Comparison of ENCODE assay signal across 17 cellular contexts in genomic region chr7:140375808-140376730, GRCh38. TPM values are rescaled to one million over a fixed set of nuclear protein-coding genes. Genes with fewer than 3 reads are reported as not detected.
DNase-seq lines count a peak whose midpoint lies in the region; ATAC-seq, FAIRE-seq and TF ChIP-seq lines count a peak whose summit lies in the region.
"Had no signal": no experiment of that assay in that cellular context is flagged by ENCODE, and none has a peak within 500 bp of the region (broad histone marks: within the 10 kb centered on the region; RNA-seq: fewer than 3 reads in every experiment).

No MANE protein-coding gene starts in this region.

- no peaks in the 10 kb centered on the region for H3K79me2 ChIP-seq in K562 (ENCODE audit: control insufficient read depth, insufficient read depth, low read length)

- no peak overlapping the region for H3K27ac ChIP-seq in K562 (ENCODE audit: extremely low read depth, low read depth, low read length)
- H3K27ac ChIP-seq: HL-60, pancreas had no signal

- H3K4me2 ChIP-seq in K562 (ENCODE audit: insufficient read depth, low read length): no peak overlapping the region

- peaks cover 45% of the 10 kb centered on the region for H3K36me3 Mint-ChIP-seq in activated CD4-positive, alpha-beta T cell treated with anti-CD3 and anti-CD28 coated beads for 36 hours (ENCODE audit: low read depth)
- no peaks in the 10 kb centered on the region for H3K36me3 Mint-ChIP-seq in T-helper 17 cell (ENCODE audit: low read depth)

- H3K9ac ChIP-seq in K562 (ENCODE audit: insufficient read depth in 1 of 2, low read depth in 2 of 2, low read length in 2 of 2): no peak overlapping the region

- intact Hi-C loops in activated CD4-positive, alpha-beta T cell treated with anti-CD3 and anti-CD28 coated beads for 36 hours (cut with DNase I, micrococcal nuclease): loop anchor here (1.0 to 5.0 kb wide), 11 partner anchors 12 to 1015 kb away; partner anchors contain the start of genes MKRN1 (in 1 of the 2) and SLC37A3 (in 1 of the 2)
- intact Hi-C loops in K562 (cut with micrococcal nuclease): no loop called here

- CTCF ChIA-PET in activated CD4-positive, alpha-beta T cell treated with anti-CD3 and anti-CD28 coated beads for 36 hours (lab: Charles Lee): interaction anchor here (0.6 to 4.4 kb wide), 13 partner anchors 9 to 638 kb away, joined by 3 to 17 read pairs (median 4); partner anchors contain the start of gene MRPS33
- CTCF ChIA-PET in K562 (lab: Yijun Ruan, JAX; ENCODE audit: low intra/inter-chr PET ratio): no interaction called here

- no peaks in the 10 kb centered on the region for H3K9me1 ChIP-seq in K562 (ENCODE audit: control insufficient read depth, insufficient read depth, low read length)

- ATAC-seq in activated CD4-positive, alpha-beta T cell treated with anti-CD3 and anti-CD28 coated beads for 36 hours: peak; percentile 90
- ATAC-seq in T-helper 17 cell (peak; percentile 86), K562 (peak; percentile 39), HG02981 (IDR thresholded peaks at IDR 0.05; ENCODE audit: unreplicated experiment) (no peak)
- ATAC-seq: pancreas had no signal

- no peaks in the 10 kb centered on the region for H3K27me3 Mint-ChIP-seq in activated CD4-positive, alpha-beta T cell treated with anti-CD3 and anti-CD28 coated beads for 36 hours
- H3K27me3 Mint-ChIP-seq in T-helper 17 cell: no peaks in the 10 kb centered on the region

- FAIRE-seq in K562 (lab: Jason Lieb, UNC) (no peak), HTR-8/SVneo (lab: Jason Lieb, UNC) (no peak)
- FAIRE-seq: pancreas had no signal

- H3K4me1 ChIP-seq in K562 (replicated peaks in 1 of 2; ENCODE audit: control insufficient read depth in 2 of 2, insufficient read depth in 2 of 2, low read length in 2 of 2): no peaks in the 10 kb centered on the region
- H3K4me1 ChIP-seq: pancreas had no signal

- no peaks in the 10 kb centered on the region for H3K9me3 Mint-ChIP-seq in activated CD4-positive, alpha-beta T cell treated with anti-CD3 and anti-CD28 coated beads for 36 hours (ENCODE audit: low read depth)
- H3K9me3 Mint-ChIP-seq: endodermal cell had no signal

- in situ Hi-C loops in K562 (cut with MboI): no loop called here

- peaks cover 44% of the 10 kb centered on the region for H3K36me3 ChIP-seq in K562 (ENCODE audit: control insufficient read depth, insufficient read depth, low read length)

- no peak for TF ChIP-seq RAD21 in K562 (CRISPR knock-in tag; conservative IDR thresholded peaks at IDR 0.05 in 1 of 2, IDR thresholded peaks at IDR 0.05 in 1 of 2)

- no peak for TF ChIP-seq EP300 in K562 (IDR thresholded peaks at IDR 0.05; ENCODE audit: low read length)

- H2AFZ ChIP-seq in K562 (ENCODE audit: low read depth, low read length): no peak overlapping the region

- no peak for TF ChIP-seq CTCF in K562 (IDR thresholded peaks at IDR 0.05 in 2 of 3, conservative IDR thresholded peaks at IDR 0.05 in 1 of 3; ENCODE audit: insufficient read depth in 2 of 3, low read depth in 1 of 3, low read length in 3 of 3)

- peak overlapping the region; percentile 95 for H3K27ac Mint-ChIP-seq in activated CD4-positive, alpha-beta T cell treated with anti-CD3 and anti-CD28 coated beads for 36 hours
- peak overlapping the region; percentile 93 for H3K27ac Mint-ChIP-seq in T-helper 17 cell
- H3K27ac Mint-ChIP-seq: endodermal cell had no signal

- BruUV-seq in K562 (replicated peaks; lab: Mats Ljungman, UMichigan): TSS peak; percentile 21

- WGBS in K562 (ENCODE audit: insufficient coverage, low coverage, missing lambda C conversion rate): 82% methylated on average over 9 of the region's 9 CpGs

- POLR2A ChIA-PET in activated CD4-positive, alpha-beta T cell treated with anti-CD3 and anti-CD28 coated beads for 36 hours (lab: Charles Lee): interaction anchor here (0.6 to 3.2 kb wide), 16 partner anchors 9 to 644 kb away, joined by 3 to 42 read pairs (median 5); partner anchors contain the start of genes RAB19 and SLC37A3
- POLR2A ChIA-PET in K562 (lab: Yijun Ruan, JAX): interaction anchor here (0.5 to 4.0 kb wide), 6 partner anchors 9 to 52 kb away, joined by 3 to 15 read pairs (median 4); no protein-coding TSS in a partner anchor

- no peak overlapping the region for H3K4me3 ChIP-seq in K562
- H3K4me3 ChIP-seq: pancreas had no signal

- no peaks in the 10 kb centered on the region for H3K27me3 ChIP-seq in K562 (ENCODE audit: control insufficient read depth in 2 of 2, insufficient read depth in 2 of 2, low read length in 2 of 2)
- H3K27me3 ChIP-seq: pancreas had no signal

- H3K9me3 ChIP-seq in T-helper 17 cell (ENCODE audit: control insufficient read depth, low read length, poor library complexity, severe bottlenecking): no peaks in the 10 kb centered on the region
- H3K9me3 ChIP-seq in K562 (replicated peaks; ENCODE audit: control insufficient read depth, insufficient read depth, low read depth, low read length): no peaks in the 10 kb centered on the region
- H3K9me3 ChIP-seq: pancreas had no signal

- peak; percentile 45 for DNase-seq in activated CD4-positive, alpha-beta T cell treated with anti-CD3 and anti-CD28 coated beads for 36 hours
- DNase-seq in activated CD4-positive, alpha-beta T cell treated with anti-CD3 and anti-CD28 coated beads, Interleukin-2, amount 50 U/mL, for 48 hours: no peak
- no peak for DNase-seq in T-helper 17 cell
- no peak for DNase-seq in K562 (ENCODE audit: extremely low read depth in 1 of 4, low spot score in 3 of 4)
- peak in 4 of 6 experiments; percentile 9 to 64 (median 60) for DNase-seq in stimulated activated naive CD4-positive, alpha-beta T cell (lab: John Stamatoyannopoulos, UW)
- no peak for DNase-seq in HTR-8/SVneo (ENCODE audit: insufficient read length, low spot score)
- no peak for DNase-seq in superior temporal gyrus (ENCODE audit: extremely low spot score)
- DNase-seq: 8988T, amygdala, DMS79, endodermal cell, MM.1S, NCI-H446, pancreas had no signal

- peak overlapping the region; percentile 57 for H3K4me3 Mint-ChIP-seq in activated CD4-positive, alpha-beta T cell treated with anti-CD3 and anti-CD28 coated beads for 36 hours
- peak overlapping the region; percentile 88 for H3K4me3 Mint-ChIP-seq in T-helper 17 cell
- H3K4me3 Mint-ChIP-seq: endodermal cell had no signal

- H3K4me1 Mint-ChIP-seq in activated CD4-positive, alpha-beta T cell treated with anti-CD3 and anti-CD28 coated beads for 36 hours: peaks cover 53% of the 10 kb centered on the region
- peaks cover 7% of the 10 kb centered on the region for H3K4me1 Mint-ChIP-seq in T-helper 17 cell
- H3K4me1 Mint-ChIP-seq: endodermal cell had no signal

- TF ChIP-seq POLR2A in K562 (conservative IDR thresholded peaks at IDR 0.05): no peak

- H4K20me1 ChIP-seq in K562 (replicated peaks; ENCODE audit: control insufficient read depth, insufficient read depth, low read length): no peaks in the 10 kb centered on the region

TF ChIP-seq in K562, 482 proteins besides CTCF, POLR2A, EP300 and RAD21 (continues in another document):
- no peak for TF ChIP-seq ZBTB7A (IDR thresholded peaks at IDR 0.05; ENCODE audit: borderline replicate concordance, control insufficient read depth, low read depth, low read length)

RNA-seq across cellular contexts. Expression of gene SLC37A3, which starts 22.3 kb away (rescaled TPM):
- total RNA-seq in activated CD4-positive, alpha-beta T cell treated with anti-CD3 and anti-CD28 coated beads for 36 hours: 10 to 100 TPM; 47.5 to 55.5 TPM
- total RNA-seq in T-helper 17 cell: 10 to 100 TPM; 23.8 to 26.4 TPM
- total RNA-seq in K562 (2011; cell fraction: chromatin; rRNA removed; ENCODE audit: low replicate concordance): 240 and 339 TPM in 2 replicates
- 136 TPM in 2 replicates for total RNA-seq in K562 (2011; cell fraction: nucleolus; rRNA removed)
- 241 and 294 TPM in 2 replicates for total RNA-seq in K562 (2011; cell fraction: nucleoplasm; rRNA removed)
- total RNA-seq in K562 (2014; rRNA removed): 16.4 and 18.5 TPM in 2 replicates
- total RNA-seq in K562 (2014; rRNA removed; fragmentation: Illumina TruSeq; extraction: Trizol): 26.3 and 28.1 TPM in 2 replicates
- 26.1 and 26.8 TPM in 2 replicates for total RNA-seq in K562 (2015; rRNA removed; fragmentation: Illumina TruSeq; extraction: Trizol)
- 26.8 and 28.8 TPM in 2 replicates for total RNA-seq in K562 (2021)
- 59.1 and 72.5 TPM in 2 replicates for polyA plus RNA-seq in K562 (2011; rRNA removed)
- polyA plus RNA-seq in K562 (2011; cell fraction: cytosol; rRNA removed): 29.7 and 73.8 TPM in 2 replicates
- 141 and 221 TPM in 2 replicates for polyA plus RNA-seq in K562 (2011; cell fraction: nucleus; rRNA removed)
- polyA plus RNA-seq in K562 (2012): 15.6 and 24.5 TPM in 2 replicates
- 28.6 and 31.2 TPM in 2 replicates for polyA plus RNA-seq in K562 (2014; fragmentation: Illumina TruSeq; extraction: Trizol)
- 10 to 100 TPM; 11.7 to 14.7 TPM for polyA plus RNA-seq in K562 (2014; fragmentation: Nextera tagmentation; extraction: Ambion mirVana)
- polyA plus RNA-seq in K562 (2014; rRNA removed): 26.0 and 28.8 TPM in 2 replicates
- polyA minus RNA-seq in K562 (2011; rRNA and poly(A)+ RNA removed): 123 and 151 TPM in 2 replicates
- polyA minus RNA-seq in K562 (2011; cell fraction: cytosol; rRNA and poly(A)+ RNA removed): 22.1 and 24.2 TPM in 2 replicates
- 72.0 and 137 TPM in 2 replicates for polyA minus RNA-seq in K562 (2011; cell fraction: nucleus; rRNA and poly(A)+ RNA removed)

RNA-seq across cellular contexts. Expression of gene RAB19, which starts 27.8 kb away (rescaled TPM):
- 10 to 100 TPM; 11.3 to 12.8 TPM for total RNA-seq in activated CD4-positive, alpha-beta T cell treated with anti-CD3 and anti-CD28 coated beads for 36 hours
- total RNA-seq in T-helper 17 cell (1 to 10 TPM; 2.1 TPM), K562 (2014; rRNA removed) (not detected in 2 replicates), K562 (2014; rRNA removed; fragmentation: Illumina TruSeq; extraction: Trizol) (not detected in 2 replicates), K562 (2015; rRNA removed; fragmentation: Illumina TruSeq; extraction: Trizol) (not detected in 2 replicates), K562 (2021) (0.31 TPM in 1 of 2 replicates, not detected in the other)
- total RNA-seq in K562 (2011; cell fraction: chromatin; rRNA removed; ENCODE audit: low replicate concordance): not detected in 2 replicates
- not detected in 2 replicates for total RNA-seq in K562 (2011; cell fraction: nucleolus; rRNA removed)
- total RNA-seq in K562 (2011; cell fraction: nucleoplasm; rRNA removed): not detected in 2 replicates
- polyA plus RNA-seq in K562 (2011; rRNA removed) (0.14 TPM in 1 of 2 replicates, not detected in the other), K562 (2014; fragmentation: Illumina TruSeq; extraction: Trizol) (not detected in 2 replicates), K562 (2014; fragmentation: Nextera tagmentation; extraction: Ambion mirVana) (not detected), K562 (2014; rRNA removed) (not detected in 2 replicates)
- polyA plus RNA-seq in K562 (2011; cell fraction: cytosol; rRNA removed): not detected in 2 replicates
- not detected in 2 replicates for polyA plus RNA-seq in K562 (2011; cell fraction: nucleus; rRNA removed)
- polyA plus RNA-seq in K562 (2012): not detected in 2 replicates
- not detected in 2 replicates for polyA minus RNA-seq in K562 (2011; rRNA and poly(A)+ RNA removed)
- polyA minus RNA-seq in K562 (2011; cell fraction: cytosol; rRNA and poly(A)+ RNA removed): not detected in 2 replicates
- polyA minus RNA-seq in K562 (2011; cell fraction: nucleus; rRNA and poly(A)+ RNA removed): not detected in 2 replicates
- total RNA-seq: RPMI7951 had no signal

Comparison
In these comparisons a context has a peak if more than half of its experiments do, and no peak if none do; other contexts are left out.
1. DNase-seq: peak in activated CD4-positive, alpha-beta T cell treated with anti-CD3 and anti-CD28 coated beads for 36 hours (single experiment) and stimulated activated naive CD4-positive, alpha-beta T cell (4 of 6); none in activated CD4-positive, alpha-beta T cell treated with anti-CD3 and anti-CD28 coated beads, Interleukin-2, amount 50 U/mL, for 48 hours (0 of 2), T-helper 17 cell (0 of 3), K562 (0 of 4), HTR-8/SVneo (single experiment) and superior temporal gyrus (single experiment).